2 cellular contexts compared by ENCODE assay signal in genomic region chr4:48475770-48476169, GRCh38.
A peak's percentile ranks its signal among the peaks of the same experiment; 100 is the strongest.
TF ChIP-seq lines count a peak whose summit lies in the region.

No MANE protein-coding gene starts in this region.

TF ChIP-seq in GM23338, 12 proteins besides CTCF, POLR2A, EP300 and RAD21:
- TF ChIP-seq ZNF462 (CRISPR knock-in tag; IDR thresholded peaks at IDR 0.05) (no peak), STAT1 (IDR thresholded peaks at IDR 0.05; ENCODE audit: unreplicated experiment) (no peak), EZH2phosphoT487 (IDR thresholded peaks at IDR 0.05; ENCODE audit: unreplicated experiment) (no peak), REST (IDR thresholded peaks at IDR 0.05; ENCODE audit: unreplicated experiment) (no peak), NANOG (IDR thresholded peaks at IDR 0.05; ENCODE audit: borderline replicate concordance) (no peak)

TF ChIP-seq in K562, 482 proteins besides CTCF, POLR2A, EP300 and RAD21 (continued from another document):
- TF ChIP-seq MGA (IDR thresholded peaks at IDR 0.05) (peak; percentile 61; the same call in 1 of the 2 replicates), CCNT2 (IDR thresholded peaks at IDR 0.05; ENCODE audit: borderline replicate concordance, extremely low read depth, insufficient read length, low read depth, low read length) (peak; percentile 37), RCOR1 (IDR thresholded peaks at IDR 0.05; ENCODE audit: borderline replicate concordance in 1 of 2, low read depth in 2 of 2, low read length in 2 of 2) (peak in 1 of 2 experiments; percentile 89; a peak in 2 of 4 replicates), FOSL1 (tag; conservative IDR thresholded peaks at IDR 0.05) (peak; percentile 30; the same call in 1 of the 2 replicates), ATF7 (IDR thresholded peaks at IDR 0.05) (0 out of 2 replicates have a peak, but pooled peaks have one; percentile 11), ZNF134 (CRISPR knock-in tag; conservative IDR thresholded peaks at IDR 0.05) (no peak), CBFA2T2 (conservative IDR thresholded peaks at IDR 0.05) (0 out of 2 replicates have a peak, but pooled peaks have one; percentile 10), KHSRP (IDR thresholded peaks at IDR 0.05) (no peak), JUND (IDR thresholded peaks at IDR 0.05; ENCODE audit: borderline replicate concordance, low read depth, low read length) (no peak), JUND (tag; IDR thresholded peaks at IDR 0.05; ENCODE audit: borderline replicate concordance, low read depth, low read length) (peak; percentile 51; the same call in 1 of the 3 replicates), CBFA2T3 (IDR thresholded peaks at IDR 0.05) (peak; percentile 48), ZNF561 (CRISPR knock-in tag; conservative IDR thresholded peaks at IDR 0.05) (no peak), MYC (IDR thresholded peaks at IDR 0.05; ENCODE audit: low read depth, low read length) (0 out of 2 replicates have a peak, but pooled peaks have one; percentile 32), MYC (CRISPR knock-in tag; IDR thresholded peaks at IDR 0.05; ENCODE audit: borderline replicate concordance, low read depth) (no peak), ZNF507 (tag; conservative IDR thresholded peaks at IDR 0.05) (no peak), CREB1 (IDR thresholded peaks at IDR 0.05) (0 out of 2 replicates have a peak, but pooled peaks have one; percentile 19), CREB1 (CRISPR knock-in tag; IDR thresholded peaks at IDR 0.05) (no peak), ZNF408 (CRISPR knock-in tag; IDR thresholded peaks at IDR 0.05; ENCODE audit: low read depth) (no peak), CTBP1 (IDR thresholded peaks at IDR 0.05; ENCODE audit: borderline replicate concordance) (peak; percentile 71), CREB3 (tag; conservative IDR thresholded peaks at IDR 0.05; ENCODE audit: low read depth) (0 out of 2 replicates have a peak, but pooled peaks have one; percentile 9), ATF1 (CRISPR knock-in tag; IDR thresholded peaks at IDR 0.05) (no peak), ATF1 (tag; IDR thresholded peaks at IDR 0.05) (peak; percentile 77), PHF8 (IDR thresholded peaks at IDR 0.05; ENCODE audit: borderline replicate concordance, low read length) (no peak), ZNF197 (CRISPR knock-in tag; IDR thresholded peaks at IDR 0.05; ENCODE audit: low read depth) (no peak), MAFF (IDR thresholded peaks at IDR 0.05; ENCODE audit: low read length) (no peak), CREM (IDR thresholded peaks at IDR 0.05; ENCODE audit: low read depth) (peak; percentile 62), SMARCA4 (IDR thresholded peaks at IDR 0.05) (peak; percentile 30; the same call in 1 of the 2 replicates), ARID1B (IDR thresholded peaks at IDR 0.05) (peak; percentile 54), DPF2 (IDR thresholded peaks at IDR 0.05) (peak; percentile 41; the same call in 1 of the 2 replicates), FUS (optimal IDR thresholded peaks at IDR 0.05; ENCODE audit: low read depth, low read length) (no peak), L3MBTL2 (IDR thresholded peaks at IDR 0.05) (peak; percentile 82), E2F8 (IDR thresholded peaks at IDR 0.05; ENCODE audit: low read depth, partially characterized antibody) (no peak), ZKSCAN1 (IDR thresholded peaks at IDR 0.05; ENCODE audit: low read depth, low read length) (no peak)
